In genomic region chr19:4768934-4769777, GRCh38 we compare ENCODE assay signal across 1 cellular context.
TF ChIP-seq lines count a peak whose summit lies in the region.

No MANE protein-coding gene starts in this region.

TF ChIP-seq in SK-N-SH, 30 proteins besides CTCF, POLR2A, EP300 and RAD21 (continued from another document):
- peak; percentile 100 for TF ChIP-seq REST (IDR thresholded peaks at IDR 0.05; ENCODE audit: low read depth, low read length)
- no peak for TF ChIP-seq FOSL2 (IDR thresholded peaks at IDR 0.05; ENCODE audit: borderline replicate concordance, low read depth)
- no peak for TF ChIP-seq USF1 (IDR thresholded peaks at IDR 0.05; ENCODE audit: borderline replicate concordance, low read depth)
- no peak for TF ChIP-seq USF2 (IDR thresholded peaks at IDR 0.05; ENCODE audit: borderline replicate concordance, low read depth, low read length)
- TF ChIP-seq POLR2AphosphoS5 (IDR thresholded peaks at IDR 0.05; ENCODE audit: low read depth, low read length), result peak; percentile 63
- no peak for TF ChIP-seq FOXJ3 (CRISPR knock-in tag; IDR thresholded peaks at IDR 0.05)
- TF ChIP-seq RCOR1 (IDR thresholded peaks at IDR 0.05; ENCODE audit: low read length), result peak; percentile 82; the same call in 1 of the 2 replicates
TF ChIP-seq in SK-N-SH: peak in this region for 6.
